In genomic region chr16:12737563-12737962, GRCh38 we compare ENCODE assay signal across 29 cellular contexts.
"Had no signal": no experiment of that assay in that cellular context is flagged by ENCODE, and none has a peak within 500 bp of the region (broad histone marks: within the 10 kb centered on the region; RNA-seq: fewer than 3 reads in every experiment).

No MANE protein-coding gene starts in this region.

- FAIRE-seq: frontal cortex had no signal

- DNase-seq: activated B cell treated with CpG ODN at 0.5 μM for 24 hours; activated CD4-positive, alpha-beta T cell treated with anti-CD3 and anti-CD28 coated beads for 48 hours; activated CD4-positive, alpha-beta T cell treated with anti-CD3 and anti-CD28 coated beads, Interleukin-2, amount 50 U/mL, for 1 hour; activated CD4-positive, alpha-beta T cell treated with anti-CD3 and anti-CD28 coated beads, Interleukin-2, amount 50 U/mL, for 48 hours; activated CD8-positive, alpha-beta T cell treated with anti-CD3 and anti-CD28 coated beads for 36 hours; activated effector memory CD4-positive, alpha-beta T cell treated with anti-CD3 and anti-CD28 coated beads, Interleukin-2, amount 50 U/mL, for 16 hours; activated naive CD4-positive, alpha-beta T cell; activated naive CD4-positive, alpha-beta T cell treated with anti-CD3 and anti-CD28 coated beads, Interleukin-2, amount 10 ng/mL, durations not matched to agents 7 days and 5 days; activated naive CD8-positive, alpha-beta T cell treated with anti-CD3 and anti-CD28 coated beads, Interleukin-2, amount 10 ng/mL, durations not matched to agents 7 days and 5 days; activated T-cell treated with anti-CD3 and anti-CD28 coated beads, Interleukin-2, amount 50 U/mL, for 1 hour; activated T-cell treated with anti-CD3 and anti-CD28 coated beads, Interleukin-2, amount 50 U/mL, for 48 hours; central memory CD4-positive, alpha-beta T cell; cerebellar nuclear complex; colonic mucosa; effector CD8-positive, alpha-beta T cell; endodermal cell; foreskin fibroblast; head of caudate nucleus; T-helper 1 cell; T-helper 17 cell; T1000; WERI-Rb-1 had no signal

- H3K4me3 ChIP-seq: ascending aorta, breast epithelium, cardiac muscle cell, colonic mucosa had no signal

- H3K4me1 ChIP-seq: ascending aorta, breast epithelium, colonic mucosa had no signal

- ATAC-seq: activated CD4-positive, CD25-positive, alpha-beta regulatory T cell treated with anti-CD3 and anti-CD28 coated beads, Interleukin-2, amount 50 U/mL, for 24 hours; activated CD8-positive, alpha-beta T cell treated with anti-CD3 and anti-CD28 coated beads for 36 hours; activated naive CD4-positive, alpha-beta T cell treated with anti-CD3 and anti-CD28 coated beads, Interleukin-2, amount 50 U/mL, for 72 hours; esophagus mucosa; T-helper 17 cell had no signal

- H3K27ac ChIP-seq: ascending aorta, breast epithelium, cardiac muscle cell, colonic mucosa, WERI-Rb-1 had no signal

- H3K27me3 ChIP-seq: ascending aorta, breast epithelium, cardiac muscle cell, colonic mucosa had no signal

- H3K36me3 ChIP-seq: breast epithelium, cardiac muscle cell, colonic mucosa had no signal
